Comparison of ENCODE assay signal across 9 cellular contexts in the genomic region with DNA sequence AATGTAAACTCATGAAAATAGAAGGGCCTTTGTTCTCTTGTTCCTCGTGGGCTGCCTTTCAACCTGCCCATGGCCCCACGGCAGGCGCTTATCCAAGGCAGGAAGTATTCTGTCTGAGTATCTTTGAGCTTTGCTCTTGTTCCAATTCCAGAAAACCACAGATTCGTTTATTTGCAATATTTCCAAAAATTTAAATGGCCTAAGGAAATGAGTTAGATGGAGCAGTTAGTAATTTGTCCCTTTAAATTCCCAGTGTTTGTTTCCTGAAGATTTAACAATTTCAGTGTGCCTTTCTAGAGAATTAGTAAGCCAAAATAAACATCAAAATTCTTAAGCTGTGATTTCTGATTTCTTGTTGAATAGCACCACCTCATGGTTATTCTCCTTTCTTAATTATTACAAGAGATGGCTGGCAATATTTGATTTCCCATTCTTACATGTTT.
DNase-seq lines count a peak whose midpoint lies in the region; ATAC-seq and TF ChIP-seq lines count a peak whose summit lies in the region.
"Had no signal": no experiment of that assay in that cellular context is flagged by ENCODE, and none has a peak within 500 bp of the region (broad histone marks: within the 10 kb centered on the region; RNA-seq: fewer than 3 reads in every experiment).

No MANE protein-coding gene starts in this region.

- H3K27ac Mint-ChIP-seq in type B pancreatic cell: peak overlapping the region; percentile 12
- H3K27ac Mint-ChIP-seq: memory B cell had no signal

- peak overlapping the region; percentile 3 for H3K4me2 ChIP-seq in hepatocyte

- peaks cover 0 to 3% of the 10 kb centered on the region in 2 donors for H3K4me1 ChIP-seq in adrenal gland (replicated peaks in 1 of 2)
- H3K4me1 ChIP-seq in hepatocyte (ENCODE audit: insufficient read depth): no peaks in the 10 kb centered on the region

- TF ChIP-seq POLR2A in adrenal gland (IDR thresholded peaks at IDR 0.05): no peak

- H3K27ac ChIP-seq in adrenal gland: no peak overlapping the region
- H3K27ac ChIP-seq in hepatocyte: peak overlapping the region; percentile 65

- H3K79me2 ChIP-seq in hepatocyte: no peaks in the 10 kb centered on the region

- H3K27me3 ChIP-seq in adrenal gland: no peaks in the 10 kb centered on the region
- H3K27me3 ChIP-seq in hepatocyte: no peaks in the 10 kb centered on the region

- H3K27me3 Mint-ChIP-seq in type B pancreatic cell: no peaks in the 10 kb centered on the region

- no peaks in the 10 kb centered on the region for H4K20me1 ChIP-seq in hepatocyte (ENCODE audit: insufficient read depth, poor library complexity, severe bottlenecking)

- H3K36me3 ChIP-seq in adrenal gland (replicated peaks in 1 of 2) (no peaks in the 10 kb centered on the region), hepatocyte (replicated peaks; ENCODE audit: insufficient read depth, low read depth) (no peaks in the 10 kb centered on the region)

- no peaks in the 10 kb centered on the region for H3K9me3 Mint-ChIP-seq in type B pancreatic cell
- H3K9me3 Mint-ChIP-seq: memory B cell had no signal

- no peak overlapping the region for H2AFZ ChIP-seq in hepatocyte

- no peaks in the 10 kb centered on the region for H3K36me3 Mint-ChIP-seq in type B pancreatic cell
- H3K36me3 Mint-ChIP-seq: memory B cell had no signal

- intact Hi-C loops in adrenal gland (cut with DNase I): loop anchor here in 1 of 2 donors (5.0 kb wide), 1 partner anchor 86 kb away; no protein-coding TSS in a partner anchor

- no peaks in the 10 kb centered on the region for H3K9me2 ChIP-seq in hepatocyte (replicated peaks; ENCODE audit: insufficient read depth)

- 6 to 11% (median 9%) methylated on average over 4 of the region's 4 CpGs for WGBS in adrenal gland, 4 donors
- WGBS in hepatocyte (ENCODE audit: low lambda C conversion rate, missing lambda C conversion rate): 13% methylated on average over 4 of the region's 4 CpGs

- H3K9me3 ChIP-seq in adrenal gland (replicated peaks in 1 of 3) (no peaks in the 10 kb centered on the region), hepatocyte (ENCODE audit: low read depth) (no peaks in the 10 kb centered on the region)

- H3K4me3 ChIP-seq in adrenal gland: no peak overlapping the region
- H3K4me3 ChIP-seq in hepatocyte: no peak overlapping the region

- ATAC-seq in HG02798 (IDR thresholded peaks at IDR 0.05; ENCODE audit: poor library complexity, unreplicated experiment): no peak

- DNase-seq in DMS 273 (lab: John Stamatoyannopoulos, UW; ENCODE audit: unreplicated experiment) (peak; percentile 67), M059J (ENCODE audit: low read depth) (peak; percentile 49), adrenal gland (peak in 1 of 7 donors; percentile 4), hepatocyte (ENCODE audit: low spot score) (peak; percentile 51), type B pancreatic cell (ENCODE audit: extremely low spot score, unreplicated experiment) (no peak), NCI-H187 treated with DMSO at 0.1 percent for 48 hours (lab: John Stamatoyannopoulos, UW) (no peak), T1000 (lab: John Stamatoyannopoulos, UW) (no peak)

- H3K4me1 Mint-ChIP-seq in type B pancreatic cell (ENCODE audit: unreplicated experiment): peaks cover 5% of the 10 kb centered on the region

- H3K4me3 Mint-ChIP-seq in type B pancreatic cell: no peak overlapping the region
- H3K4me3 Mint-ChIP-seq: memory B cell had no signal

- TF ChIP-seq CTCF in adrenal gland (IDR thresholded peaks at IDR 0.05) (peak in 5 of 6 experiments; percentile 50 to 77 (median 52)), hepatocyte (IDR thresholded peaks at IDR 0.05; ENCODE audit: poor library complexity) (peak; percentile 65), type B pancreatic cell (conservative IDR thresholded peaks at IDR 0.05) (peak; percentile 71)

Comparison
In these comparisons a context has a peak if more than half of its experiments do, and no peak if none do; other contexts are left out.
1. DNase-seq: peak in DMS 273 (single experiment), M059J (single experiment) and hepatocyte (single experiment); none in type B pancreatic cell (single experiment), NCI-H187 treated with DMSO at 0.1 percent for 48 hours (single experiment) and T1000 (single experiment).
2. Peak in every context shown above with its lines, with median percentiles within 50 percentile points of each other: CTCF ChIP-seq.